ENCODE assay signal across 7 cellular contexts in the genomic region with DNA sequence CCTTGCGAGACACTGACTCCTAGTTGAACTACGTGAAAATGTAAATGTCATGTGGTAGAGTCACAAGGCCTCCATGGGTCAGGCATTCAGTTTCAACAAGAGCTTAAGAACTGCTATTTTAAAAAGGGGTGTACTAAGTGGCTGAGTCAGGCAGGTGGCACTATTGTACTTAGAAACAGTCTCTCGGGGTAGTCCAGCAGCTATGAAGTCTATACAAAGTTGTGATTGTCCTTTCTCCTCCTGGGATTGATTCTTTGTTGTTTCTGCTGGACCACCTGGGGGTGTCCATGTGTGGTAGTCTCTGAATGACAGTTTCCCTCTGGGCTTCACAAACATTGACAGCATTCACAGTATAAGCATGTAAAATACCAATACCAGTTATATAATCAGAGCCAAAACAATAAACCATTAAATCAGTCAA. TPM values are rescaled to one million over a fixed set of nuclear protein-coding genes. Genes with fewer than 3 reads are reported as not detected.
DNase-seq lines count a peak whose midpoint lies in the region; ATAC-seq and TF ChIP-seq lines count a peak whose summit lies in the region.

No MANE protein-coding gene starts in this region.

- no peak overlapping the region for H3K23ac ChIP-seq in mesenchymal stem cell (ENCODE audit: low read length in 2 of 2)

- no peak overlapping the region for H3K9ac ChIP-seq in mesenchymal stem cell (ENCODE audit: low read length)

- H2BK12ac ChIP-seq in mesenchymal stem cell (ENCODE audit: low read length in 2 of 2), result no peak overlapping the region

- no peak overlapping the region for H2BK120ac ChIP-seq in mesenchymal stem cell (ENCODE audit: low read depth, low read length)

- no peak overlapping the region for H3K14ac ChIP-seq in mesenchymal stem cell (ENCODE audit: low read length in 2 of 2)

- H3K27ac ChIP-seq in PC-9 (no peak overlapping the region), mesenchymal stem cell (ENCODE audit: low read length, poor library complexity, severe bottlenecking) (no peak overlapping the region)

- no peak overlapping the region for H4K91ac ChIP-seq in mesenchymal stem cell (ENCODE audit: low read length)

- H3K79me2 ChIP-seq in PC-9 (ENCODE audit: low read depth), result no peaks in the 10 kb centered on the region

- H2AK5ac ChIP-seq in mesenchymal stem cell (ENCODE audit: low read length, severe bottlenecking), result no peak overlapping the region

- H3K79me1 ChIP-seq in mesenchymal stem cell (replicated peaks; ENCODE audit: low read length, poor library complexity, severe bottlenecking), result peaks cover 15% of the 10 kb centered on the region

- H4K20me1 ChIP-seq in PC-9 (ENCODE audit: insufficient read depth), result no peaks in the 10 kb centered on the region

- H3K9me2 ChIP-seq in PC-9 (ENCODE audit: insufficient read depth), result no peaks in the 10 kb centered on the region

- intact Hi-C loops in PC-9 (cut with micrococcal nuclease; ENCODE audit: unreplicated experiment), result loop anchor here (5.0 kb wide), 1 partner anchor 937 kb away; no protein-coding TSS in a partner anchor

- POLR2A ChIA-PET in PC-9 (lab: Charles Lee; ENCODE audit: unreplicated experiment), result no interaction called here

- 77% methylated on average over 3 of the region's 3 CpGs for WGBS in mesenchymal stem cell

- H2AFZ ChIP-seq in PC-9 (no peak overlapping the region), mesenchymal stem cell (ENCODE audit: low read depth, low read length) (no peak overlapping the region)

- H2BK5ac ChIP-seq in mesenchymal stem cell (ENCODE audit: low read depth, low read length, poor library complexity, severe bottlenecking), result no peak overlapping the region

- no peaks in the 10 kb centered on the region for H3K4me1 ChIP-seq in PC-9 (replicated peaks; ENCODE audit: insufficient read depth)
- H3K4me1 ChIP-seq in mesenchymal stem cell (ENCODE audit: control insufficient read depth, insufficient read depth, low read depth, low read length), result no peaks in the 10 kb centered on the region

- DNase-seq in GM12864 (ENCODE audit: low read depth), result peak; percentile 34
- DNase-seq in HuH-7 (ENCODE audit: low spot score), result peak; percentile 20
- DNase-seq in PC-9, result peak; percentile 19 to 59
- peak; percentile 88 for DNase-seq in dermis blood vessel endothelial cell
- peak; percentile 68 for DNase-seq in mesenchymal stem cell
- DNase-seq in effector CD4-positive, alpha-beta T cell, result no peak

- H3K9me3 ChIP-seq in PC-9 (ENCODE audit: insufficient read depth, low read depth) (no peaks in the 10 kb centered on the region), mesenchymal stem cell (ENCODE audit: control insufficient read depth, low read length) (peaks cover 14% of the 10 kb centered on the region)

- H4K8ac ChIP-seq in mesenchymal stem cell (ENCODE audit: low read length), result no peak overlapping the region

- TF ChIP-seq CTCF in GM12864 (IDR thresholded peaks at IDR 0.05; ENCODE audit: low read depth, low read length, missing control alignments) (peak; percentile 61), PC-9 (conservative IDR thresholded peaks at IDR 0.05) (peak; percentile 86)

- no peak overlapping the region for H3K4me2 ChIP-seq in PC-9
- no peak overlapping the region for H3K4me2 ChIP-seq in mesenchymal stem cell (ENCODE audit: low read length, poor library complexity, severe bottlenecking)

- no peak overlapping the region for H3K4me3 ChIP-seq in GM12864 (ENCODE audit: low read depth, low read length)
- H3K4me3 ChIP-seq in PC-9, result no peak overlapping the region
- H3K4me3 ChIP-seq in mesenchymal stem cell (ENCODE audit: insufficient read depth in 1 of 2, low read depth in 1 of 2, low read length in 2 of 2), result no peak overlapping the region

- CTCF ChIA-PET in PC-9 (lab: Charles Lee), result interaction anchor here (0.9 to 1.5 kb wide), 3 partner anchors 16 to 797 kb away, joined by 4 to 13 read pairs (median 4); no protein-coding TSS in a partner anchor

- BruUV-seq in PC-9 (replicated peaks; lab: Mats Ljungman, UMichigan), result no TSS peak

- no peak overlapping the region for H3K4ac ChIP-seq in mesenchymal stem cell (ENCODE audit: low read depth in 1 of 2, low read length in 2 of 2)

- no peak overlapping the region for H2BK15ac ChIP-seq in mesenchymal stem cell (ENCODE audit: low read depth, poor library complexity, severe bottlenecking)

- H3K36me3 ChIP-seq in PC-9 (ENCODE audit: low read depth) (peaks cover 4% of the 10 kb centered on the region; the same call in 1 of the 2 replicates), mesenchymal stem cell (ENCODE audit: control insufficient read depth in 1 of 2, insufficient read depth in 2 of 2, low read depth in 1 of 2, low read length in 2 of 2) (peaks cover 11 to 49% of the 10 kb centered on the region in 2 experiments)

- no peak overlapping the region for H3K18ac ChIP-seq in mesenchymal stem cell (ENCODE audit: low read depth in 1 of 2, low read length in 2 of 2)

- peak; percentile 93 for ATAC-seq in GM21723 (IDR thresholded peaks at IDR 0.05; ENCODE audit: unreplicated experiment)

- no peaks in the 10 kb centered on the region for H3F3A ChIP-seq in PC-9 (ENCODE audit: insufficient read depth, low read depth)

- H3K27me3 ChIP-seq in PC-9 (ENCODE audit: insufficient read depth, low read depth) (no peaks in the 10 kb centered on the region), mesenchymal stem cell (ENCODE audit: control insufficient read depth in 1 of 2, insufficient read depth in 1 of 2, low read length in 2 of 2) (no peaks in the 10 kb centered on the region)

RNA-seq across cellular contexts. Expression of gene UGGT2, which starts 33.0 kb away (rescaled TPM):
- total RNA-seq in PC-9 (2021) (27.5 and 27.7 TPM in 2 replicates), dermis blood vessel endothelial cell (22.1 and 32.8 TPM in 2 replicates)
- polyA plus RNA-seq in mesenchymal stem cell (2013, experiment 1 of 2), result 26.4 TPM
- polyA plus RNA-seq in mesenchymal stem cell (2013, experiment 2 of 2), result 28.3 TPM
